ENCODE assay signal across 8 cellular contexts in genomic region chr9:122940603-122941559, GRCh38. TPM values are rescaled to one million over a fixed set of nuclear protein-coding genes. Genes with fewer than 3 reads are reported as not detected.
DNase-seq lines count a peak whose midpoint lies in the region; ATAC-seq, FAIRE-seq and TF ChIP-seq lines count a peak whose summit lies in the region.

Gene RABGAP1, plus strand, starts transcription at chr9:122941020. Its CDS starts 16,040 bp downstream, at chr9:122957060.

- no peaks in the 10 kb centered on the region for H3K9me3 Mint-ChIP-seq in T-cell

- POLR2A ChIA-PET in T-cell (lab: Charles Lee) = interaction anchor here (0.7 to 2.1 kb wide), 6 partner anchors 9 to 55 kb away, joined by 3 to 23 read pairs (median 5); partner anchors contain the start of genes RC3H2 (in 1 of the 2), ZBTB26 (in 1 of the 2) and ZBTB6 (in 1 of the 2)

- no peak for TF ChIP-seq CTCF in adrenal gland (IDR thresholded peaks at IDR 0.05)
- no peak for TF ChIP-seq CTCF in heart right ventricle (IDR thresholded peaks at IDR 0.05)
- TF ChIP-seq CTCF in upper lobe of left lung (IDR thresholded peaks at IDR 0.05) = no peak

- H3K36me3 ChIP-seq in adrenal gland (replicated peaks in 1 of 2) = no peaks in the 10 kb centered on the region
- H3K36me3 ChIP-seq in heart right ventricle = peaks cover 0 to 42% (median 18%) of the 10 kb centered on the region in 9 donors
- peaks cover 0 to 32% (median 5%) of the 10 kb centered on the region in 4 donors for H3K36me3 ChIP-seq in upper lobe of left lung

- peaks cover 14% of the 10 kb centered on the region for H3K36me3 Mint-ChIP-seq in T-cell

- ATAC-seq in HG02840 (IDR thresholded peaks at IDR 0.05; ENCODE audit: low FRiP score, unreplicated experiment) = peak; percentile 97
- ATAC-seq in T-cell (replicated peaks in 1 of 4) = peak; percentile 97 to 100 (median 99)
- peak; percentile 97 to 99 (median 99) for ATAC-seq in heart right ventricle
- peak; percentile 99 to 100 for ATAC-seq in upper lobe of left lung (ENCODE audit: low FRiP score in 2 of 2)

- no peak for TF ChIP-seq EP300 in upper lobe of left lung (IDR thresholded peaks at IDR 0.05)

- H3K9me3 ChIP-seq in adrenal gland (replicated peaks in 1 of 3) (no peaks in the 10 kb centered on the region), heart right ventricle (no peaks in the 10 kb centered on the region), upper lobe of left lung (no peaks in the 10 kb centered on the region)

- H3K27ac Mint-ChIP-seq in T-cell = peak within 1 kb of the TSS; percentile 86 to 90

- peak; percentile 77 for TF ChIP-seq POLR2A in GM12891 (IDR thresholded peaks at IDR 0.05; ENCODE audit: low read depth, low read length)
- TF ChIP-seq POLR2A in adrenal gland (IDR thresholded peaks at IDR 0.05) = peak; percentile 74 to 82
- TF ChIP-seq POLR2A in upper lobe of left lung (IDR thresholded peaks at IDR 0.05) = peak in 3 of 4 donors; percentile 82 to 90 (median 84)

- CTCF ChIA-PET in T-cell (lab: Charles Lee) = interaction anchor here (1.0 to 2.6 kb wide), 10 partner anchors 9 to 112 kb away, joined by 3 to 10 read pairs (median 4); partner anchors contain the start of genes ZBTB26 (in 2 of the 2), PDCL (in 1 of the 2), RC3H2 (in 1 of the 2) and ZBTB6 (in 1 of the 2)

- H3K27ac ChIP-seq in adrenal gland = peak within 1 kb of the TSS in 4 of 5 donors; percentile 82 to 94 (median 86)
- H3K27ac ChIP-seq in heart right ventricle = peak within 1 kb of the TSS; percentile 76 to 94 (median 88)
- peak within 1 kb of the TSS; percentile 87 to 96 (median 92) for H3K27ac ChIP-seq in upper lobe of left lung

- 0 to 1% (median 0%) methylated on average over 9 to 56 of the region's 56 CpGs for WGBS in adrenal gland, 4 donors
- 0% methylated on average over 42 to 56 of the region's 56 CpGs for WGBS in heart right ventricle, 2 donors
- WGBS in upper lobe of left lung, 2 donors = 0 to 1% methylated on average over 27 to 38 of the region's 56 CpGs

- H3K4me1 ChIP-seq in adrenal gland (replicated peaks in 1 of 2) (peaks cover 0 to 22% of the 10 kb centered on the region in 2 donors), heart right ventricle (peaks cover 3 to 51% (median 36%) of the 10 kb centered on the region in 9 donors), upper lobe of left lung (peaks cover 14 to 26% (median 23%) of the 10 kb centered on the region in 4 donors)

- no peaks in the 10 kb centered on the region for H3K27me3 Mint-ChIP-seq in T-cell

- peak within 1 kb of the TSS; percentile 91 to 97 (median 95) for H3K4me3 Mint-ChIP-seq in T-cell

- peak within 1 kb of the TSS in 3 of 4 donors; percentile 55 to 73 (median 64) for H3K4me3 ChIP-seq in adrenal gland
- H3K4me3 ChIP-seq in heart right ventricle = peak within 1 kb of the TSS; percentile 77 to 96 (median 88)
- H3K4me3 ChIP-seq in upper lobe of left lung = peak within 1 kb of the TSS; percentile 37 to 89 (median 85)

- H3K4me1 Mint-ChIP-seq in T-cell = peaks cover 33 to 42% (median 39%) of the 10 kb centered on the region in 3 donors

- peak; percentile 95 for FAIRE-seq in GM12891 (lab: Jason Lieb, UNC)

- DNase-seq in GM12891 (ENCODE audit: insufficient read length, low spot score) = peak; percentile 89
- DNase-seq in NCI-H1436 treated with DMSO at 0.1 percent for 48 hours (lab: John Stamatoyannopoulos, UW) = peak; percentile 94
- peak; percentile 93 to 99 (median 98) for DNase-seq in T-cell
- peak; percentile 99 to 100 (median 100) for DNase-seq in adrenal gland
- peak; percentile 99 to 100 for DNase-seq in heart right ventricle
- peak; percentile 98 to 100 (median 99) for DNase-seq in posterior cingulate gyrus
- DNase-seq in upper lobe of left lung = peak; percentile 98 to 100

- H3K27me3 ChIP-seq in adrenal gland (no peaks in the 10 kb centered on the region), heart right ventricle (no peaks in the 10 kb centered on the region), upper lobe of left lung (no peaks in the 10 kb centered on the region)

- intact Hi-C loops in adrenal gland (cut with DNase I) = no loop called here
- intact Hi-C loops in heart right ventricle (cut with DNase I) = loop anchor here in 4 of 10 donors (1.0 to 5.0 kb wide), 4 partner anchors 10 to 61 kb away; partner anchors contain the start of genes RC3H2 (in 2 of the 4) and ZBTB26 (in 1 of the 4)
- intact Hi-C loops in posterior cingulate gyrus (cut with DNase I) = no loop called here

TF ChIP-seq in GM12891, 5 proteins besides CTCF, POLR2A, EP300 and RAD21:
- TF ChIP-seq SPI1 (IDR thresholded peaks at IDR 0.05; ENCODE audit: low read depth, low read length) (no peak), POLR2AphosphoS5 (IDR thresholded peaks at IDR 0.05; ENCODE audit: low read depth, low read length) (peak; percentile 85), POU2F2 (IDR thresholded peaks at IDR 0.05; ENCODE audit: low read depth, low read length) (peak; percentile 37; the same call in 1 of the 2 replicates), PAX5 (IDR thresholded peaks at IDR 0.05; ENCODE audit: insufficient read depth, low read length, severe bottlenecking) (no peak), TAF1 (IDR thresholded peaks at IDR 0.05; ENCODE audit: low read depth, low read length) (peak; percentile 49; the same call in 1 of the 2 replicates)
TF ChIP-seq in GM12891: peak in this region for 3.

RNA-seq across cellular contexts. Expression of gene RABGAP1, which starts in this region (rescaled TPM):
- polyA plus RNA-seq in GM12891 (2012; ENCODE audit: low read depth, missing spikeins) = 9.5 TPM
- total RNA-seq in T-cell (10 to 100 TPM; 35.7 to 42.0 (median 37.7) TPM), adrenal gland (10 to 100 TPM; 17.1 to 62.3 (median 36.0) TPM), heart right ventricle (10 to 100 TPM; 36.9 to 62.3 (median 48.7) TPM), upper lobe of left lung (100 to 1,000 TPM in 2 of 6 donors, 10 to 100 TPM in 4; 41.7 to 147 (median 62.6) TPM)
- polyA plus RNA-seq in adrenal gland (10 to 100 TPM in 2 of 3 donors, 1 to 10 TPM in 1; 8.5 to 29.5 (median 11.9) TPM), heart right ventricle (10 to 100 TPM in 1 of 2 donors, 1 to 10 TPM in 1; 9.3 to 11.6 TPM)

Comparison
In these comparisons a context has a peak if more than half of its experiments do, and no peak if none do; other contexts are left out.
1. Peak in every context shown above with its lines: DNase-seq, ATAC-seq, H3K4me3 ChIP-seq and H3K27ac ChIP-seq.